ENCODE assay signal across 16 cellular contexts in genomic region chr2:46813680-46814079, GRCh38.
DNase-seq lines count a peak whose midpoint lies in the region; ATAC-seq and TF ChIP-seq lines count a peak whose summit lies in the region.
"Had no signal": no experiment of that assay in that cellular context is flagged by ENCODE, and none has a peak within 500 bp of the region (broad histone marks: within the 10 kb centered on the region; RNA-seq: fewer than 3 reads in every experiment).

No MANE protein-coding gene starts in this region.

- H3K36me3 Mint-ChIP-seq in type B pancreatic cell = no peaks in the 10 kb centered on the region
- H3K36me3 Mint-ChIP-seq: CD14-positive monocyte had no signal

- peaks cover 15% of the 10 kb centered on the region for H3K4me1 Mint-ChIP-seq in type B pancreatic cell (ENCODE audit: unreplicated experiment)
- H3K4me1 Mint-ChIP-seq: activated B cell treated with CpG ODN at 0.5 μM for 24 hours; central memory CD8-positive, alpha-beta T cell had no signal

- ATAC-seq in GM21447 (IDR thresholded peaks at IDR 0.05; ENCODE audit: unreplicated experiment) (no peak), GM18861 (IDR thresholded peaks at IDR 0.05; ENCODE audit: unreplicated experiment) (no peak)
- ATAC-seq: left colon had no signal

- no peak overlapping the region for H3K4me3 ChIP-seq in adrenal gland
- no peak overlapping the region for H3K4me3 ChIP-seq in esophagus (ENCODE audit: low read depth in 1 of 2, low read length in 2 of 2)
- no peak overlapping the region for H3K4me3 ChIP-seq in muscle layer of duodenum (ENCODE audit: low read depth in 1 of 2, low read length in 2 of 2)
- no peak overlapping the region for H3K4me3 ChIP-seq in thyroid gland (replicated peaks in 1 of 3)

- H3K36me3 ChIP-seq in adrenal gland (replicated peaks in 1 of 2) = no peaks in the 10 kb centered on the region
- H3K36me3 ChIP-seq in esophagus (ENCODE audit: control insufficient read depth in 2 of 2, insufficient read depth in 2 of 2, low read length in 1 of 2) = no peaks in the 10 kb centered on the region
- H3K36me3 ChIP-seq in muscle layer of duodenum (ENCODE audit: control insufficient read depth in 1 of 2, insufficient read depth in 2 of 2, low read length in 2 of 2) = no peaks in the 10 kb centered on the region
- H3K36me3 ChIP-seq in thyroid gland = no peaks in the 10 kb centered on the region

- H3K9me3 Mint-ChIP-seq in type B pancreatic cell = peaks cover 4% of the 10 kb centered on the region
- H3K9me3 Mint-ChIP-seq: central memory CD8-positive, alpha-beta T cell had no signal

- peaks cover 3% of the 10 kb centered on the region for H3K27me3 Mint-ChIP-seq in type B pancreatic cell

- TF ChIP-seq CTCF in adrenal gland (IDR thresholded peaks at IDR 0.05) (no peak), thyroid gland (IDR thresholded peaks at IDR 0.05) (no peak), type B pancreatic cell (conservative IDR thresholded peaks at IDR 0.05) (no peak)

- no peak for TF ChIP-seq POLR2A in adrenal gland (IDR thresholded peaks at IDR 0.05)
- no peak for TF ChIP-seq POLR2A in thyroid gland (IDR thresholded peaks at IDR 0.05)

- DNase-seq in adrenal gland (no peak), thyroid gland (no peak), type B pancreatic cell (ENCODE audit: extremely low spot score, unreplicated experiment) (no peak)
- DNase-seq: activated B cell treated with CpG ODN at 0.5 μM for 24 hours; activated naive CD4-positive, alpha-beta T cell; nephron progenitor cell; RPMI8226; stimulated activated CD4-positive, alpha-beta T cell treated with anti-CD3 and anti-CD28 coated beads, Interleukin-4, amount 100 ng/mL, for 4 hours had no signal

- H3K27ac ChIP-seq in adrenal gland (peak overlapping the region in 3 of 5 donors; percentile 48 to 94 (median 83)), esophagus (ENCODE audit: low read depth in 2 of 2, low read length in 1 of 2) (peak overlapping the region; percentile 20 to 52), muscle layer of duodenum (ENCODE audit: low read length) (peak overlapping the region; percentile 80), thyroid gland (peak overlapping the region; percentile 31 to 76 (median 74))
- H3K27ac ChIP-seq: epithelial cell of prostate had no signal

- WGBS in adrenal gland, 4 donors = 81 to 84% (median 83%) methylated on average over 4 of the region's 4 CpGs
- whole genome bisulfite sequencing in esophagus, 2 donors = 84 to 86% methylated on average over 4 of the region's 4 CpGs
- WGBS in thyroid gland, 2 donors = 79 to 83% methylated on average over 4 of the region's 4 CpGs

- H3K9me3 ChIP-seq in adrenal gland (replicated peaks in 1 of 3) (no peaks in the 10 kb centered on the region), esophagus (ENCODE audit: control insufficient read depth in 2 of 2, insufficient read depth in 1 of 2, low read depth in 1 of 2, low read length in 1 of 2) (no peaks in the 10 kb centered on the region), muscle layer of duodenum (ENCODE audit: control insufficient read depth in 1 of 2, low read length in 2 of 2) (peaks cover 0 to 3% of the 10 kb centered on the region in 2 donors), thyroid gland (no peaks in the 10 kb centered on the region)

- intact Hi-C loops in adrenal gland (cut with DNase I) (no loop called here), thyroid gland (cut with DNase I) (no loop called here)

- no peaks in the 10 kb centered on the region for H3K27me3 ChIP-seq in adrenal gland
- H3K27me3 ChIP-seq in esophagus (ENCODE audit: control insufficient read depth in 1 of 2, insufficient read depth in 2 of 2, low read length in 2 of 2) = no peaks in the 10 kb centered on the region
- no peaks in the 10 kb centered on the region for H3K27me3 ChIP-seq in muscle layer of duodenum (ENCODE audit: low read depth, low read length)
- H3K27me3 ChIP-seq in thyroid gland = no peaks in the 10 kb centered on the region

- no peak overlapping the region for H3K4me3 Mint-ChIP-seq in type B pancreatic cell
- H3K4me3 Mint-ChIP-seq: activated B cell treated with CpG ODN at 0.5 μM for 24 hours; CD14-positive monocyte; central memory CD8-positive, alpha-beta T cell; nephron progenitor cell had no signal

- H3K27ac Mint-ChIP-seq in type B pancreatic cell = no peak overlapping the region
- H3K27ac Mint-ChIP-seq: activated B cell treated with CpG ODN at 0.5 μM for 24 hours, nephron progenitor cell had no signal

- H3K4me1 ChIP-seq in adrenal gland (replicated peaks in 1 of 2) (peaks cover 0 to 32% of the 10 kb centered on the region in 2 donors), esophagus (ENCODE audit: control insufficient read depth in 2 of 2, insufficient read depth in 2 of 2, low read length in 1 of 2) (peaks cover 6 to 10% of the 10 kb centered on the region in 2 donors), muscle layer of duodenum (ENCODE audit: control insufficient read depth in 1 of 2, insufficient read depth in 2 of 2, low read length in 2 of 2) (peaks cover 19 to 41% of the 10 kb centered on the region in 2 donors), thyroid gland (peaks cover 12 to 47% of the 10 kb centered on the region in 2 donors)
